1 cellular context compared by ENCODE assay signal in the genomic region with DNA sequence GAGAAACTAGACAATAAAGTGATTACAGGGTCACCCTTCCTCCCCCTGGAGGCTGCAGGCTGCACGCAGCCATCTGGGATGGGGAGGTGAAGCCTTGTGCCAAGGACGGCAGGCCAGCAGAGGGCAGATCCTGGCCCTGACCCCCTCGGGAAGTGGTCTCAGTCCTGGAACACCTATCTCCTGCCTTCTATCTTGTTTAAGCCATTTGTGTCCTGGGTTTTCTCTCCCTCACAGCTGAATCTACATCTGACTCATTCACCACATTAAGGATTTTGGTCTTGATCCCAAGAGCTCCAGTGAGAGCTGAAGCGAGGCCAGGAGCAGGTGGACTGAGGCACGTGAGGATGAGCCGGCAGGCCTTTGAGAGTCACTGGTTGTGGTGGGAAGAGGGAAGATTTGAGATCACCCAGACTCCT.
A peak's percentile ranks its signal among the peaks of the same experiment; 100 is the strongest.
TF ChIP-seq lines count a peak whose summit lies in the region.

No MANE protein-coding gene starts in this region.

TF ChIP-seq in K562, 482 proteins besides CTCF, POLR2A, EP300 and RAD21 (continued from another document):
- TF ChIP-seq, protein P1, sequence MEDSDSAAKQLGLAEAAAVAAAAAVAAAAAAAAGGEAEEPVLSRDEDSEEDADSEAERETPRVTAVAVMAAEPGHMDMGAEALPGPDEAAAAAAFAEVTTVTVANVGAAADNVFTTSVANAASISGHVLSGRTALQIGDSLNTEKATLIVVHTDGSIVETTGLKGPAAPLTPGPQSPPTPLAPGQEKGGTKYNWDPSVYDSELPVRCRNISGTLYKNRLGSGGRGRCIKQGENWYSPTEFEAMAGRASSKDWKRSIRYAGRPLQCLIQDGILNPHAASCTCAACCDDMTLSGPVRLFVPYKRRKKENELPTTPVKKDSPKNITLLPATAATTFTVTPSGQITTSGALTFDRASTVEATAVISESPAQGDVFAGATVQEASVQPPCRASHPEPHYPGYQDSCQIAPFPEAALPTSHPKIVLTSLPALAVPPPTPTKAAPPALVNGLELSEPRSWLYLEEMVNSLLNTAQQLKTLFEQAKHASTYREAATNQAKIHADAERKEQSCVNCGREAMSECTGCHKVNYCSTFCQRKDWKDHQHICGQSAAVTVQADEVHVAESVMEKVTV (CRISPR knock-in tag; IDR thresholded peaks at IDR 0.05): 0 out of 2 replicates have a peak, but pooled peaks have one; percentile 15
- TF ChIP-seq MYNN (IDR thresholded peaks at IDR 0.05) (0 out of 2 replicates have a peak, but pooled peaks have one; percentile 23), MYNN (CRISPR knock-in tag; IDR thresholded peaks at IDR 0.05) (no peak), ETV1 (tag; conservative IDR thresholded peaks at IDR 0.05; ENCODE audit: low read depth) (0 out of 2 replicates have a peak, but pooled peaks have one; percentile 33), CTBP1 (IDR thresholded peaks at IDR 0.05; ENCODE audit: borderline replicate concordance) (peak; percentile 61; the same call in 1 of the 2 replicates), MAZ (CRISPR knock-in tag; conservative IDR thresholded peaks at IDR 0.05 in 1 of 2, IDR thresholded peaks at IDR 0.05 in 1 of 2) (0 out of 4 replicates have a peak, but pooled peaks of 1 of the 2 experiments have one; percentile 24), JUND (IDR thresholded peaks at IDR 0.05; ENCODE audit: borderline replicate concordance, low read depth, low read length) (peak; percentile 29; the same call in 1 of the 2 replicates), JUND (tag; IDR thresholded peaks at IDR 0.05; ENCODE audit: borderline replicate concordance, low read depth, low read length) (no peak), WHSC1 (IDR thresholded peaks at IDR 0.05; ENCODE audit: low read length) (no peak), BRCA1 (IDR thresholded peaks at IDR 0.05) (no peak), BRCA1 (CRISPR knock-in tag; IDR thresholded peaks at IDR 0.05) (0 out of 2 replicates have a peak, but pooled peaks have one; percentile 60), BHLHE40 (IDR thresholded peaks at IDR 0.05; ENCODE audit: low read length) (peak; percentile 73), L3MBTL2 (IDR thresholded peaks at IDR 0.05) (peak; percentile 27; the same call in 1 of the 2 replicates), RCOR1 (IDR thresholded peaks at IDR 0.05; ENCODE audit: borderline replicate concordance in 1 of 2, low read depth in 2 of 2, low read length in 2 of 2) (0 out of 4 replicates have a peak, but pooled peaks of 1 of the 2 experiments have one; percentile 22), ZBTB7A (IDR thresholded peaks at IDR 0.05; ENCODE audit: borderline replicate concordance, control insufficient read depth, low read depth, low read length) (peak; percentile 42; the same call in 1 of the 2 replicates), NCOA4 (IDR thresholded peaks at IDR 0.05; ENCODE audit: partially characterized antibody) (no peak), TCF7 (IDR thresholded peaks at IDR 0.05; ENCODE audit: borderline replicate concordance) (no peak), SMC3 (conservative IDR thresholded peaks at IDR 0.05; ENCODE audit: insufficient read depth, low read depth, low read length) (peak; percentile 60; the same call in 1 of the 2 replicates)
- TF ChIP-seq, protein P2, sequence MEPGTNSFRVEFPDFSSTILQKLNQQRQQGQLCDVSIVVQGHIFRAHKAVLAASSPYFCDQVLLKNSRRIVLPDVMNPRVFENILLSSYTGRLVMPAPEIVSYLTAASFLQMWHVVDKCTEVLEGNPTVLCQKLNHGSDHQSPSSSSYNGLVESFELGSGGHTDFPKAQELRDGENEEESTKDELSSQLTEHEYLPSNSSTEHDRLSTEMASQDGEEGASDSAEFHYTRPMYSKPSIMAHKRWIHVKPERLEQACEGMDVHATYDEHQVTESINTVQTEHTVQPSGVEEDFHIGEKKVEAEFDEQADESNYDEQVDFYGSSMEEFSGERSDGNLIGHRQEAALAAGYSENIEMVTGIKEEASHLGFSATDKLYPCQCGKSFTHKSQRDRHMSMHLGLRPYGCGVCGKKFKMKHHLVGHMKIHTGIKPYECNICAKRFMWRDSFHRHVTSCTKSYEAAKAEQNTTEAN (CRISPR knock-in tag; IDR thresholded peaks at IDR 0.05): peak; percentile 17; the same call in 1 of the 2 replicates
- TF ChIP-seq, protein P3, sequence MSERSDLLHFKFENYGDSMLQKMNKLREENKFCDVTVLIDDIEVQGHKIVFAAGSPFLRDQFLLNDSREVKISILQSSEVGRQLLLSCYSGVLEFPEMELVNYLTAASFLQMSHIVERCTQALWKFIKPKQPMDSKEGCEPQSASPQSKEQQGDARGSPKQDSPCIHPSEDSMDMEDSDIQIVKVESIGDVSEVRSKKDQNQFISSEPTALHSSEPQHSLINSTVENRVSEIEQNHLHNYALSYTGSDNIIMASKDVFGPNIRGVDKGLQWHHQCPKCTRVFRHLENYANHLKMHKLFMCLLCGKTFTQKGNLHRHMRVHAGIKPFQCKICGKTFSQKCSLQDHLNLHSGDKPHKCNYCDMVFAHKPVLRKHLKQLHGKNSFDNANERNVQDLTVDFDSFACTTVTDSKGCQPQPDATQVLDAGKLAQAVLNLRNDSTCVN (CRISPR knock-in tag; IDR thresholded peaks at IDR 0.05): no peak
- TF ChIP-seq, protein P4, sequence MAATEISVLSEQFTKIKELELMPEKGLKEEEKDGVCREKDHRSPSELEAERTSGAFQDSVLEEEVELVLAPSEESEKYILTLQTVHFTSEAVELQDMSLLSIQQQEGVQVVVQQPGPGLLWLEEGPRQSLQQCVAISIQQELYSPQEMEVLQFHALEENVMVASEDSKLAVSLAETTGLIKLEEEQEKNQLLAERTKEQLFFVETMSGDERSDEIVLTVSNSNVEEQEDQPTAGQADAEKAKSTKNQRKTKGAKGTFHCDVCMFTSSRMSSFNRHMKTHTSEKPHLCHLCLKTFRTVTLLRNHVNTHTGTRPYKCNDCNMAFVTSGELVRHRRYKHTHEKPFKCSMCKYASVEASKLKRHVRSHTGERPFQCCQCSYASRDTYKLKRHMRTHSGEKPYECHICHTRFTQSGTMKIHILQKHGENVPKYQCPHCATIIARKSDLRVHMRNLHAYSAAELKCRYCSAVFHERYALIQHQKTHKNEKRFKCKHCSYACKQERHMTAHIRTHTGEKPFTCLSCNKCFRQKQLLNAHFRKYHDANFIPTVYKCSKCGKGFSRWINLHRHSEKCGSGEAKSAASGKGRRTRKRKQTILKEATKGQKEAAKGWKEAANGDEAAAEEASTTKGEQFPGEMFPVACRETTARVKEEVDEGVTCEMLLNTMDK (IDR thresholded peaks at IDR 0.05; ENCODE audit: borderline replicate concordance, insufficient read depth, low read depth, low read length, poor library complexity, severe bottlenecking): peak; percentile 80
- TF ChIP-seq, protein P5, sequence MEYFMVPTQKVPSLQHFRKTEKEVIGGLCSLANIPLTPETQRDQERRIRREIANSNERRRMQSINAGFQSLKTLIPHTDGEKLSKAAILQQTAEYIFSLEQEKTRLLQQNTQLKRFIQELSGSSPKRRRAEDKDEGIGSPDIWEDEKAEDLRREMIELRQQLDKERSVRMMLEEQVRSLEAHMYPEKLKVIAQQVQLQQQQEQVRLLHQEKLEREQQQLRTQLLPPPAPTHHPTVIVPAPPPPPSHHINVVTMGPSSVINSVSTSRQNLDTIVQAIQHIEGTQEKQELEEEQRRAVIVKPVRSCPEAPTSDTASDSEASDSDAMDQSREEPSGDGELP (CRISPR knock-in tag; IDR thresholded peaks at IDR 0.05; ENCODE audit: borderline replicate concordance): peak; percentile 60; the same call in 1 of the 2 replicates
- TF ChIP-seq, protein P6, sequence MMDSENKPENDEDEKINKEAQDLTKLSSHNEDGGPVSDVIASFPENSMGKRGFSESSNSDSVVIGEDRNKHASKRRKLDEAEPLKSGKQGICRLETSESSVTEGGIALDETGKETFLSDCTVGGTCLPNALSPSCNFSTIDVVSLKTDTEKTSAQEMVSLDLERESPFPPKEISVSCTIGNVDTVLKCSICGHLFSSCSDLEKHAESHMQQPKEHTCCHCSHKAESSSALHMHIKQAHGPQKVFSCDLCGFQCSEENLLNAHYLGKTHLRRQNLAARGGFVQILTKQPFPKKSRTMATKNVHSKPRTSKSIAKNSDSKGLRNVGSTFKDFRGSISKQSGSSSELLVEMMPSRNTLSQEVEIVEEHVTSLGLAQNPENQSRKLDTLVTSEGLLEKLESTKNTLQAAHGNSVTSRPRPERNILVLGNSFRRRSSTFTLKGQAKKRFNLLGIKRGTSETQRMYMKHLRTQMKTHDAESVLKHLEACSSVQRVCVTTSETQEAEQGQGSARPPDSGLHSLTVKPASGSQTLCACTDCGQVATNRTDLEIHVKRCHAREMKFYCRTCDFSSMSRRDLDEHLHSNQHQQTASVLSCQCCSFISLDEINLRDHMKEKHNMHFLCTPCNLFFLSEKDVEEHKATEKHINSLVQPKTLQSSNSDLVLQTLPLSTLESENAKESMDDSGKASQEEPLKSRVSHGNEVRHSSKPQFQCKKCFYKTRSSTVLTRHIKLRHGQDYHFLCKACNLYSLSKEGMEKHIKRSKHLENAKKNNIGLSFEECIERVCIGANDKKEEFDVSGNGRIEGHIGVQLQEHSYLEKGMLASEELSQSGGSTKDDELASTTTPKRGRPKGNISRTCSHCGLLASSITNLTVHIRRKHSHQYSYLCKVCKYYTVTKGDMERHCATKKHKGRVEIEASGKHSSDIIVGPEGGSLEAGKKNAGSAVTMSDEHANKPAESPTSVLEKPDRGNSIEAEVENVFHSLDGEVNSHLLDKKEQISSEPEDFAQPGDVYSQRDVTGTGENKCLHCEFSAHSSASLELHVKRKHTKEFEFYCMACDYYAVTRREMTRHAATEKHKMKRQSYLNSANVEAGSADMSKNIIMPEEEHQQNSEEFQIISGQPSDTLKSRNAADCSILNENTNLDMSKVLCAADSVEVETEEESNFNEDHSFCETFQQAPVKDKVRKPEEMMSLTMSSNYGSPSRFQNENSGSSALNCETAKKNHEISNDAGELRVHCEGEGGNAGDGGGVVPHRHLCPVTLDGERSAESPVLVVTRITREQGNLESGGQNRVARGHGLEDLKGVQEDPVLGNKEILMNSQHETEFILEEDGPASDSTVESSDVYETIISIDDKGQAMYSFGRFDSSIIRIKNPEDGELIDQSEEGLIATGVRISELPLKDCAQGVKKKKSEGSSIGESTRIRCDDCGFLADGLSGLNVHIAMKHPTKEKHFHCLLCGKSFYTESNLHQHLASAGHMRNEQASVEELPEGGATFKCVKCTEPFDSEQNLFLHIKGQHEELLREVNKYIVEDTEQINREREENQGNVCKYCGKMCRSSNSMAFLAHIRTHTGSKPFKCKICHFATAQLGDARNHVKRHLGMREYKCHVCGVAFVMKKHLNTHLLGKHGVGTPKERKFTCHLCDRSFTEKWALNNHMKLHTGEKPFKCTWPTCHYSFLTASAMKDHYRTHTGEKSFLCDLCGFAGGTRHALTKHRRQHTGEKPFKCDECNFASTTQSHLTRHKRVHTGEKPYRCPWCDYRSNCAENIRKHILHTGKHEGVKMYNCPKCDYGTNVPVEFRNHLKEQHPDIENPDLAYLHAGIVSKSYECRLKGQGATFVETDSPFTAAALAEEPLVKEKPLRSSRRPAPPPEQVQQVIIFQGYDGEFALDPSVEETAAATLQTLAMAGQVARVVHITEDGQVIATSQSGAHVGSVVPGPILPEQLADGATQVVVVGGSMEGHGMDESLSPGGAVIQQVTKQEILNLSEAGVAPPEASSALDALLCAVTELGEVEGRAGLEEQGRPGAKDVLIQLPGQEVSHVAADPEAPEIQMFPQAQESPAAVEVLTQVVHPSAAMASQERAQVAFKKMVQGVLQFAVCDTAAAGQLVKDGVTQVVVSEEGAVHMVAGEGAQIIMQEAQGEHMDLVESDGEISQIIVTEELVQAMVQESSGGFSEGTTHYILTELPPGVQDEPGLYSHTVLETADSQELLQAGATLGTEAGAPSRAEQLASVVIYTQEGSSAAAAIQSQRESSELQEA (IDR thresholded peaks at IDR 0.05; ENCODE audit: low read depth): no peak
- TF ChIP-seq, protein P7, sequence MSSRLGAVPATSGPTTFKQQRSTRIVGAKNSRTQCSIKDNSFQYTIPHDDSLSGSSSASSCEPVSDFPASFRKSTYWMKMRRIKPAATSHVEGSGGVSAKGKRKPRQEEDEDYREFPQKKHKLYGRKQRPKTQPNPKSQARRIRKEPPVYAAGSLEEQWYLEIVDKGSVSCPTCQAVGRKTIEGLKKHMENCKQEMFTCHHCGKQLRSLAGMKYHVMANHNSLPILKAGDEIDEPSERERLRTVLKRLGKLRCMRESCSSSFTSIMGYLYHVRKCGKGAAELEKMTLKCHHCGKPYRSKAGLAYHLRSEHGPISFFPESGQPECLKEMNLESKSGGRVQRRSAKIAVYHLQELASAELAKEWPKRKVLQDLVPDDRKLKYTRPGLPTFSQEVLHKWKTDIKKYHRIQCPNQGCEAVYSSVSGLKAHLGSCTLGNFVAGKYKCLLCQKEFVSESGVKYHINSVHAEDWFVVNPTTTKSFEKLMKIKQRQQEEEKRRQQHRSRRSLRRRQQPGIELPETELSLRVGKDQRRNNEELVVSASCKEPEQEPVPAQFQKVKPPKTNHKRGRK (tag; IDR thresholded peaks at IDR 0.05): no peak
- TF ChIP-seq, protein P8, sequence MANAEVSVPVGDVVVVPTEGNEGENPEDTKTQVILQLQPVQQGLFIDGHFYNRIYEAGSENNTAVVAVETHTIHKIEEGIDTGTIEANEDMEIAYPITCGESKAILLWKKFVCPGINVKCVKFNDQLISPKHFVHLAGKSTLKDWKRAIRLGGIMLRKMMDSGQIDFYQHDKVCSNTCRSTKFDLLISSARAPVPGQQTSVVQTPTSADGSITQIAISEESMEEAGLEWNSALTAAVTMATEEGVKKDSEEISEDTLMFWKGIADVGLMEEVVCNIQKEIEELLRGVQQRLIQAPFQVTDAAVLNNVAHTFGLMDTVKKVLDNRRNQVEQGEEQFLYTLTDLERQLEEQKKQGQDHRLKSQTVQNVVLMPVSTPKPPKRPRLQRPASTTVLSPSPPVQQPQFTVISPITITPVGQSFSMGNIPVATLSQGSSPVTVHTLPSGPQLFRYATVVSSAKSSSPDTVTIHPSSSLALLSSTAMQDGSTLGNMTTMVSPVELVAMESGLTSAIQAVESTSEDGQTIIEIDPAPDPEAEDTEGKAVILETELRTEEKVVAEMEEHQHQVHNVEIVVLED (CRISPR knock-in tag; IDR thresholded peaks at IDR 0.05): no peak
